In genomic region chr3:100334340-100335136, GRCh38 we compare ENCODE assay signal across 8 cellular contexts. TPM values are rescaled to one million over a fixed set of nuclear protein-coding genes. Genes with fewer than 3 reads are reported as not detected.
A peak's percentile ranks its signal among the peaks of the same experiment; 100 is the strongest.
DNase-seq lines count a peak whose midpoint lies in the region; ATAC-seq and TF ChIP-seq lines count a peak whose summit lies in the region.

NIT2 (plus strand) TSS chr3:100334757; CDS start chr3:100334792, 35 bp downstream.

- WGBS in mammary epithelial cell (ENCODE audit: low coverage, missing lambda C conversion rate): 6% methylated on average over 14 of the region's 78 CpGs
- 2% methylated on average over 45 of the region's 78 CpGs for WGBS in smooth muscle cell (ENCODE audit: low lambda C conversion rate)

- H3K27me3 ChIP-seq in ACC112 (ENCODE audit: insufficient read depth, low read length): no peaks in the 10 kb centered on the region
- no peaks in the 10 kb centered on the region for H3K27me3 ChIP-seq in mammary epithelial cell (ENCODE audit: insufficient read depth, low read length)
- no peaks in the 10 kb centered on the region for H3K27me3 ChIP-seq in smooth muscle cell (ENCODE audit: low read depth)

- H3K9me3 ChIP-seq in mammary epithelial cell (replicated peaks; ENCODE audit: insufficient read depth, low read length): no peaks in the 10 kb centered on the region
- no peaks in the 10 kb centered on the region for H3K9me3 ChIP-seq in smooth muscle cell (replicated peaks; ENCODE audit: low read depth)

- peak within 1 kb of the TSS; percentile 86 for H3K4me3 ChIP-seq in ACC112 (ENCODE audit: low read depth, low read length)
- H3K4me3 ChIP-seq in WI38 (ENCODE audit: low read depth, low read length): peak within 1 kb of the TSS; percentile 70
- peak within 1 kb of the TSS; percentile 62 to 70 (median 67) for H3K4me3 ChIP-seq in mammary epithelial cell (replicated peaks in 1 of 3; ENCODE audit: insufficient read depth in 1 of 3, low read depth in 2 of 3, low read length in 3 of 3)
- peak within 1 kb of the TSS; percentile 69 for H3K4me3 ChIP-seq in smooth muscle cell

- H3K27ac ChIP-seq in ACC112 (ENCODE audit: low read depth, low read length) (peak within 1 kb of the TSS; percentile 8; the same call in 1 of the 2 replicates), mammary epithelial cell (ENCODE audit: insufficient read depth, low read depth, low read length) (peak within 1 kb of the TSS; percentile 62), smooth muscle cell (ENCODE audit: low read depth) (peak within 1 kb of the TSS; percentile 4)

- intact Hi-C loops in mammary epithelial cell (cut with micrococcal nuclease): no loop called here

- CTCF ChIA-PET in mammary epithelial cell (lab: Charles Lee; ENCODE audit: low non-redundant PET): interaction anchor here (0.6 kb wide), 1 partner anchor 529 kb away, joined by 9 read pairs; no protein-coding TSS in a partner anchor

- no peaks in the 10 kb centered on the region for H3F3A ChIP-seq in smooth muscle cell (ENCODE audit: low read depth)

- H3K9ac ChIP-seq in mammary epithelial cell (ENCODE audit: insufficient read depth, low read length) (peak within 1 kb of the TSS; percentile 82), smooth muscle cell (ENCODE audit: low read depth) (peak within 1 kb of the TSS; percentile 44)

- peak; percentile 92 for ATAC-seq in GM18861 (IDR thresholded peaks at IDR 0.05; ENCODE audit: unreplicated experiment)
- peak; percentile 96 for ATAC-seq in HG03095 (IDR thresholded peaks at IDR 0.05; ENCODE audit: unreplicated experiment)

- peak; percentile 89 for DNase-seq in NCI-H2196 treated with DMSO at 0.1 percent for 48 hours (lab: John Stamatoyannopoulos, UW; ENCODE audit: unreplicated experiment)
- DNase-seq in mammary epithelial cell: peak; percentile 69
- peak; percentile 98 for DNase-seq in iPS-NIHi11 (ENCODE audit: low spot score)
- DNase-seq in smooth muscle cell (lab: John Stamatoyannopoulos, UW; ENCODE audit: unreplicated experiment): peak; percentile 20

- dilution Hi-C loops in mammary epithelial cell (cut with HindIII; ENCODE audit: low sequenced_read_pairs): no loop called here

- TSS peak; percentile 27 for BruUV-seq in mammary epithelial cell (replicated peaks; lab: Mats Ljungman, UMichigan)

- H3K79me2 ChIP-seq in ACC112 (ENCODE audit: control insufficient read depth, insufficient read depth, low read length, unreplicated experiment) (peaks cover 19% of the 10 kb centered on the region), mammary epithelial cell (ENCODE audit: insufficient read depth, low read length) (peaks cover 29% of the 10 kb centered on the region), smooth muscle cell (ENCODE audit: low read depth) (no peaks in the 10 kb centered on the region)

- peaks cover 14% of the 10 kb centered on the region; the same call in 1 of the 2 replicates for H3K36me3 ChIP-seq in ACC112 (ENCODE audit: insufficient read depth, low read length)
- H3K36me3 ChIP-seq in mammary epithelial cell (ENCODE audit: insufficient read depth, low read length): peaks cover 6% of the 10 kb centered on the region
- H3K36me3 ChIP-seq in smooth muscle cell (ENCODE audit: low read depth): no peaks in the 10 kb centered on the region

- no peaks in the 10 kb centered on the region for H4K20me1 ChIP-seq in mammary epithelial cell (ENCODE audit: insufficient read depth, low read length)
- H4K20me1 ChIP-seq in smooth muscle cell (ENCODE audit: low read depth): no peaks in the 10 kb centered on the region

- in situ Hi-C loops in mammary epithelial cell (cut with MboI; ENCODE audit: low sequenced_read_pairs in 2 of 2): no loop called here

- peak within 1 kb of the TSS; percentile 99 for H2AFZ ChIP-seq in ACC112 (ENCODE audit: low read length, unreplicated experiment)
- H2AFZ ChIP-seq in mammary epithelial cell (ENCODE audit: low read depth, low read length): peak within 1 kb of the TSS; percentile 100
- peak within 1 kb of the TSS; percentile 82 for H2AFZ ChIP-seq in smooth muscle cell (ENCODE audit: low read depth)

- H3K4me1 ChIP-seq in ACC112 (ENCODE audit: control insufficient read depth, insufficient read depth, low read length, unreplicated experiment) (peaks cover 13% of the 10 kb centered on the region), mammary epithelial cell (ENCODE audit: insufficient read depth, low read length) (peaks cover 10% of the 10 kb centered on the region), smooth muscle cell (ENCODE audit: low read depth) (peaks cover 3% of the 10 kb centered on the region)

- peak within 1 kb of the TSS; percentile 94 for H3K4me2 ChIP-seq in mammary epithelial cell (ENCODE audit: insufficient read depth, low read depth, low read length)
- peak within 1 kb of the TSS; percentile 90 for H3K4me2 ChIP-seq in smooth muscle cell

- TF ChIP-seq CTCF in WI38 (IDR thresholded peaks at IDR 0.05; ENCODE audit: low read depth, low read length) (no peak), mammary epithelial cell (conservative IDR thresholded peaks at IDR 0.05 in 1 of 2, IDR thresholded peaks at IDR 0.05 in 1 of 2; ENCODE audit: extremely low read depth in 1 of 2, insufficient read depth in 1 of 2, low read depth in 1 of 2, low read length in 2 of 2) (no peak), smooth muscle cell (IDR thresholded peaks at IDR 0.05; ENCODE audit: borderline replicate concordance, insufficient read depth, poor library complexity, severe bottlenecking) (no peak)

RNA-seq across cellular contexts. Expression of gene NIT2, which starts in this region (rescaled TPM):
- total RNA-seq in mammary epithelial cell: 10 to 100 TPM; 30.2 to 58.0 TPM
- 46.3 TPM for polyA plus RNA-seq in mammary epithelial cell
- 14.7 TPM for polyA minus RNA-seq in mammary epithelial cell
- total RNA-seq in smooth muscle cell: 16.5 and 21.5 TPM in 2 replicates
- polyA plus RNA-seq in smooth muscle cell: 46.5 and 52.3 TPM in 2 replicates

Comparison
In these comparisons a context has a peak if more than half of its experiments do, and no peak if none do; other contexts are left out.
1. Peak in every context shown above with its lines: DNase-seq, ATAC-seq, H3K4me3 ChIP-seq and H3K27ac ChIP-seq.
2. H3K27ac ChIP-seq: peak in every context shown above with its lines; median percentile 62 in mammary epithelial cell; 8 in ACC112; 4 in smooth muscle cell.
3. DNase-seq: peak in every context shown above with its lines; median percentile 98 in iPS-NIHi11; 89 in NCI-H2196 treated with DMSO at 0.1 percent for 48 hours; 69 in mammary epithelial cell; 20 in smooth muscle cell.